ENCODE assay signal across 27 cellular contexts in genomic region chr13:23141964-23142363, GRCh38. TPM values are rescaled to one million over a fixed set of nuclear protein-coding genes. Genes with fewer than 3 reads are reported as not detected.
"Had no signal": no experiment of that assay in that cellular context is flagged by ENCODE, and none has a peak within 500 bp of the region (broad histone marks: within the 10 kb centered on the region; RNA-seq: fewer than 3 reads in every experiment).

No MANE protein-coding gene starts in this region.

- H3K27ac ChIP-seq: stomach, suprapubic skin, testis, thoracic aorta, thyroid gland, tibial artery, tibial nerve, transverse colon, upper lobe of left lung, uterus, vagina had no signal

- H3K27ac Mint-ChIP-seq: stimulated activated naive B cell treated with anti-CD40 and anti-IgM and Interleukin-4, amounts not matched to agents 10 μg/mL and 1 μg/mL and 100 μg/mL, for 72 hours; stimulated activated naive CD8-positive, alpha-beta T cell treated with anti-CD3 and anti-CD28 coated beads, Interleukin-15, amount 100 ng/mL, for 72 hours; stimulated activated naive CD8-positive, alpha-beta T cell treated with anti-CD3 and anti-CD28 coated beads, Interleukin-15, Interleukin-2, amounts not matched to agents 100 ng/mL and 50 ng/mL, for 24 hours; type B pancreatic cell had no signal

- H3K27me3 Mint-ChIP-seq: stimulated activated naive B cell treated with anti-CD40 and anti-IgM and Interleukin-4, amounts not matched to agents 10 μg/mL and 1 μg/mL and 100 μg/mL, for 72 hours; stimulated activated naive CD8-positive, alpha-beta T cell treated with anti-CD3 and anti-CD28 coated beads, Interleukin-15, amount 100 ng/mL, for 72 hours; type B pancreatic cell had no signal

- H3K4me1 Mint-ChIP-seq: stimulated activated naive B cell treated with anti-CD40 and anti-IgM and Interleukin-4, amounts not matched to agents 10 μg/mL and 1 μg/mL and 100 μg/mL, for 72 hours; stimulated activated naive CD8-positive, alpha-beta T cell treated with anti-CD3 and anti-CD28 coated beads, Interleukin-15, amount 100 ng/mL, for 72 hours had no signal

- DNase-seq: stimulated activated CD4-positive, alpha-beta T cell treated with anti-CD3 and anti-CD28 coated beads, Interleukin-1b, Interleukin-23, amount 100 ng/mL, for 48 hours; stimulated activated CD4-positive, alpha-beta T cell treated with anti-CD3 and anti-CD28 coated beads, Interleukin-2, amount 100 ng/mL, for 24 hours; stimulated activated CD4-positive, alpha-beta T cell treated with anti-CD3 and anti-CD28 coated beads, Interleukin-2, amount 100 ng/mL, for 48 hours; stimulated activated CD4-positive, alpha-beta T cell treated with anti-CD3 and anti-CD28 coated beads, Interleukin-4, amount 100 ng/mL, for 1 hour; stimulated activated CD4-positive, alpha-beta T cell treated with anti-CD3 and anti-CD28 coated beads, Interleukin-4, amount 100 ng/mL, for 24 hours; stimulated activated CD4-positive, alpha-beta T cell treated with anti-CD3 and anti-CD28 coated beads, Interleukin-4, amount 100 ng/mL, for 4 hours; stimulated activated CD8-positive, alpha-beta memory T cell treated with anti-CD3 and anti-CD28 coated beads, Interleukin-4, amount 100 ng/mL, for 48 hours; stimulated activated naive B cell treated with anti-CD40 and anti-IgM and Interleukin-4, amounts not matched to agents 10 μg/mL and 1 μg/mL and 100 μg/mL, for 72 hours; stimulated activated naive CD4-positive, alpha-beta T cell; stimulated activated naive CD4-positive, alpha-beta T cell treated with Interleukin-2 at 50 U/mL for 16 hours; stimulated activated naive CD8-positive, alpha-beta T cell treated with anti-CD3 and anti-CD28 coated beads, Interleukin-15, amount 100 ng/mL, for 72 hours; stimulated activated naive CD8-positive, alpha-beta T cell treated with anti-CD3 and anti-CD28 coated beads, Interleukin-15, Interleukin-2, amounts not matched to agents 100 U/mL and 50 U/mL, for 24 hours; stomach; substantia nigra; thyroid gland; tibial artery; transverse colon; trophoblast cell; uterus had no signal

- ATAC-seq: stimulated activated naive B cell treated with anti-CD40 and anti-IgM and Interleukin-4, amounts not matched to agents 10 μg/mL and 1 μg/mL and 100 μg/mL, for 72 hours; stimulated activated naive CD8-positive, alpha-beta T cell treated with anti-CD3 and anti-CD28 coated beads, Interleukin-15, amount 100 ng/mL, for 72 hours; stimulated activated naive CD8-positive, alpha-beta T cell treated with anti-CD3 and anti-CD28 coated beads, Interleukin-15, Interleukin-2, amounts not matched to agents 100 U/mL and 50 U/mL, for 24 hours had no signal

- H3K4me1 ChIP-seq: stomach, testis, thyroid gland, tibial artery, tibial nerve, transverse colon, uterus, vagina had no signal

- H3K9me3 ChIP-seq: suprapubic skin, testis, thoracic aorta, thyroid gland, transverse colon, upper lobe of left lung, uterus, vagina had no signal

- H3K4me3 Mint-ChIP-seq: stimulated activated naive B cell treated with anti-CD40 and anti-IgM and Interleukin-4, amounts not matched to agents 10 μg/mL and 1 μg/mL and 100 μg/mL, for 72 hours; stimulated activated naive CD8-positive, alpha-beta T cell treated with anti-CD3 and anti-CD28 coated beads, Interleukin-15, amount 100 ng/mL, for 72 hours; stimulated activated naive CD8-positive, alpha-beta T cell treated with anti-CD3 and anti-CD28 coated beads, Interleukin-15, Interleukin-2, amounts not matched to agents 100 ng/mL and 50 ng/mL, for 24 hours; type B pancreatic cell had no signal

- H3K4me3 ChIP-seq: stomach, suprapubic skin, thoracic aorta, thyroid gland, tibial artery, tibial nerve, transverse colon, upper lobe of left lung, uterus, vagina had no signal

- H3K36me3 Mint-ChIP-seq: stimulated activated naive B cell treated with anti-CD40 and anti-IgM and Interleukin-4, amounts not matched to agents 10 μg/mL and 1 μg/mL and 100 μg/mL, for 72 hours; type B pancreatic cell had no signal

- H3K27me3 ChIP-seq: suprapubic skin, testis, thyroid gland, tibial artery, tibial nerve, transverse colon, upper lobe of left lung, uterus, vagina had no signal

- H3K9me3 Mint-ChIP-seq: stimulated activated naive CD8-positive, alpha-beta T cell treated with anti-CD3 and anti-CD28 coated beads, Interleukin-15, amount 100 ng/mL, for 72 hours; stimulated activated naive CD8-positive, alpha-beta T cell treated with anti-CD3 and anti-CD28 coated beads, Interleukin-15, Interleukin-2, amounts not matched to agents 100 ng/mL and 50 ng/mL, for 24 hours had no signal

- H3K36me3 ChIP-seq: stomach, suprapubic skin, thoracic aorta, thyroid gland, tibial artery, tibial nerve, transverse colon, upper lobe of left lung, uterus, vagina had no signal

RNA-seq across cellular contexts. Expression of gene SGCG, which starts 38.8 kb away (rescaled TPM):
- total RNA-seq: transverse colon, vagina had no signal
